ENCODE assay signal across 7 cellular contexts in genomic region chr21:46459024-46459355, GRCh38. TPM values are rescaled to one million over a fixed set of nuclear protein-coding genes. Genes with fewer than 3 reads are reported as not detected.
A peak's percentile ranks its signal among the peaks of the same experiment; 100 is the strongest.
DNase-seq lines count a peak whose midpoint lies in the region; ATAC-seq and TF ChIP-seq lines count a peak whose summit lies in the region.

No MANE protein-coding gene starts in this region.

- H3K4me3 Mint-ChIP-seq in activated T-helper 17 cell treated with anti-CD3 and anti-CD28 coated beads, Interleukin-2, amount 50 U/mL, for 72 hours, result peak overlapping the region; percentile 85

- peaks cover 14% of the 10 kb centered on the region for H3K4me1 Mint-ChIP-seq in activated T-helper 17 cell treated with anti-CD3 and anti-CD28 coated beads, Interleukin-2, amount 50 U/mL, for 72 hours

- peak overlapping the region; percentile 46 for H3K27ac ChIP-seq in stomach smooth muscle (ENCODE audit: low read length)

- no peaks in the 10 kb centered on the region for H3K9me3 Mint-ChIP-seq in activated T-helper 17 cell treated with anti-CD3 and anti-CD28 coated beads, Interleukin-2, amount 50 U/mL, for 72 hours

- H3K36me3 Mint-ChIP-seq in activated T-helper 17 cell treated with anti-CD3 and anti-CD28 coated beads, Interleukin-2, amount 50 U/mL, for 72 hours (ENCODE audit: low read depth), result peaks cover 26% of the 10 kb centered on the region

- H3K9me3 ChIP-seq in iPS-18c (ENCODE audit: control insufficient read depth, insufficient read depth, low read length) (no peaks in the 10 kb centered on the region), stomach smooth muscle (ENCODE audit: control insufficient read depth in 2 of 2, low read length in 2 of 2) (no peaks in the 10 kb centered on the region)

- no peak overlapping the region for H3K27ac Mint-ChIP-seq in activated T-helper 17 cell treated with anti-CD3 and anti-CD28 coated beads, Interleukin-2, amount 50 U/mL, for 72 hours

- peaks cover 0 to 3% of the 10 kb centered on the region in 2 donors for H3K36me3 ChIP-seq in stomach smooth muscle (ENCODE audit: control insufficient read depth in 2 of 2, insufficient read depth in 2 of 2, low read length in 2 of 2)

- H3K4me1 ChIP-seq in stomach smooth muscle (ENCODE audit: control insufficient read depth, insufficient read depth, low read length), result peaks cover 44% of the 10 kb centered on the region

- in situ Hi-C loops in GM13976 (cut with MboI; ENCODE audit: low sequenced_read_pairs, unreplicated experiment), result no loop called here

- ATAC-seq in HG03097 (IDR thresholded peaks at IDR 0.05; ENCODE audit: low FRiP score, unreplicated experiment), result peak; percentile 24
- no peak for ATAC-seq in activated T-helper 17 cell treated with anti-CD3 and anti-CD28 coated beads, Interleukin-2, amount 50 U/mL, for 72 hours (replicated peaks)

- no peak for TF ChIP-seq CTCF in GM13976 (IDR thresholded peaks at IDR 0.05; ENCODE audit: borderline replicate concordance, control extremely low read depth, extremely low read depth, insufficient read depth, missing control alignments)

- peak overlapping the region; percentile 65 to 74 for H3K9ac ChIP-seq in stomach smooth muscle (ENCODE audit: low read length in 2 of 2)

- H3K4me3 ChIP-seq in iPS-18c (ENCODE audit: insufficient read depth, low read depth, low read length) (peak overlapping the region; percentile 87), stomach smooth muscle (ENCODE audit: low read length in 2 of 2) (peak overlapping the region; percentile 61 to 88)

- DNase-seq in NCI-H1694 (lab: John Stamatoyannopoulos, UW), result no peak
- no peak for DNase-seq in GM13976 (ENCODE audit: low spot score)
- no peak for DNase-seq in NCI-H446 treated with DMSO at 0.1 percent for 48 hours (lab: John Stamatoyannopoulos, UW)

- no peaks in the 10 kb centered on the region for H3K27me3 ChIP-seq in stomach smooth muscle (ENCODE audit: control insufficient read depth in 1 of 2, insufficient read depth in 2 of 2, low read length in 2 of 2)

- no peaks in the 10 kb centered on the region for H3K27me3 Mint-ChIP-seq in activated T-helper 17 cell treated with anti-CD3 and anti-CD28 coated beads, Interleukin-2, amount 50 U/mL, for 72 hours

RNA-seq across cellular contexts. Expression of gene DIP2A, which starts 0.3 kb away (rescaled TPM):
- total RNA-seq in activated T-helper 17 cell treated with anti-CD3 and anti-CD28 coated beads, Interleukin-2, amount 50 U/mL, for 72 hours, result 10 to 100 TPM; 43.6 to 49.3 TPM
